ENCODE assay signal across 8 cellular contexts in the genomic region with DNA sequence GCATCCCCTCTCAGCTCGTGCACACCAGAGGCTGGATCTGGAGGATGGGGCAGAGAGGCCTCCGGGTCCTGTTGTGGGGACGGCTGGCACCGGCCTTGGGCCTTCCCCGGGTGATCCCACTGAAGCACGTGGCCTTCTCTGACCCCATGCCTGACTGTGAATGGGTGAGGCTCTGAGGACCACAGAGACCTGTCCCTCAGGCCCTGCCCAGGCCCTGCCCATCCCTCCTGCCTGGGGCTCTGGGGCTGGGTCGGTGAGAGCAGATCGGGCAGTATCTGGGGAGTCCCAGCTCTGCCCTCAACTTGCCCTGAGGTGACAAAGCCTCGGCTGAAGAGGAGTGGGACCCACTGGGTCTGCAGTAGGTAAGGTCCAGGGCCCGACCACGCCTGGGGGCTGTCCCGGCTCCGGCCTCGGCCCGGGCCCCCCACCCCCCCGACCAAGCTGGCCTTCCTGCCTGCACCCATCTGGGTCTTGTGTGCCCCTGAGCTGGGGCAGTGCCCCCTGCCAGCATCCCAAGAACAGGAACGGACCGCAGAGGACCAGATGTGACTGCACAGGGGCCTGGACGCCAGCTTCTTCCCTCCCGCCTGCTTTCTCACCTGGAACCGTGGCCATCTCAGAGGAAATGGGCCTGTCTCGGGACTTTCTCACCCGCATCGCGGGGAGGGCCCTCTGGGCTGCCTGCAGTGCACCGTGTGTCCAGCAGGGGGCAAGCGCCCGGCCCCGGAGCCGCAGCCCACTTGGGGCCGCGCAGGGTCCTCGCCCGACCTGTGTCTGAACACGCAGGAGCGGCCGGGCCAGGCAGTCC.
DNase-seq lines count a peak whose midpoint lies in the region; ATAC-seq, FAIRE-seq and TF ChIP-seq lines count a peak whose summit lies in the region.
"Not testable (repeated sequence)": the region's sequence is repeated elsewhere in the genome, so short reads cannot be mapped to it uniquely, and the experiment has no call there.

No MANE protein-coding gene starts in this region.

- TF ChIP-seq CTCF in AG04450 (IDR thresholded peaks at IDR 0.05; ENCODE audit: low read depth, low read length) (peak; percentile 47), HFFc6 (IDR thresholded peaks at IDR 0.05) (peak; percentile 53), Loucy (conservative IDR thresholded peaks at IDR 0.05; ENCODE audit: low read length) (peak; percentile 34), retinal pigment epithelial cell (conservative IDR thresholded peaks at IDR 0.05; ENCODE audit: low read depth, low read length) (peak; percentile 13)
- not testable (repeated sequence) for TF ChIP-seq CTCF in coronary artery (IDR thresholded peaks at IDR 0.05)

- not testable (repeated sequence) for H3K27me3 ChIP-seq in AG04450 (ENCODE audit: control insufficient read depth, insufficient read depth, low read length); Loucy (ENCODE audit: insufficient read depth, low read length, poor library complexity, severe bottlenecking)

- intact Hi-C loops in activated CD4-positive, alpha-beta T cell treated with anti-CD3 and anti-CD28 coated beads for 36 hours (cut with DNase I, micrococcal nuclease) = not testable (repeated sequence)

- ATAC-seq in activated CD4-positive, alpha-beta T cell treated with anti-CD3 and anti-CD28 coated beads for 36 hours = peak; percentile 64

- H4K20me1 ChIP-seq in Loucy (ENCODE audit: insufficient read depth, low read length, poor library complexity, severe bottlenecking) = not testable (repeated sequence)

- DNase-seq in AG04450 (ENCODE audit: low read depth, low spot score); HFFc6; coronary artery (ENCODE audit: low spot score); retinal pigment epithelial cell (ENCODE audit: low read depth): not testable (repeated sequence)
- DNase-seq in GM12892 (ENCODE audit: insufficient read length) (peak; percentile 40), iPS-NIHi11 (ENCODE audit: low spot score) (peak; percentile 83)
- peak; percentile 36 for DNase-seq in activated CD4-positive, alpha-beta T cell treated with anti-CD3 and anti-CD28 coated beads for 36 hours

- H3K9me2 ChIP-seq in Loucy (replicated peaks; ENCODE audit: low read depth, low read length) = not testable (repeated sequence)

- CTCF ChIA-PET in AG04450 (lab: Charles Lee) = interaction anchor here (0.8 kb wide), 1 partner anchor 41 kb away, joined by 3 read pairs; no protein-coding TSS in a partner anchor
- CTCF ChIA-PET in activated CD4-positive, alpha-beta T cell treated with anti-CD3 and anti-CD28 coated beads for 36 hours (lab: Charles Lee) = interaction anchor here (1.0 kb wide), 1 partner anchor 39 kb away, joined by 3 read pairs; no protein-coding TSS in a partner anchor

- H3K36me3 ChIP-seq in Loucy (ENCODE audit: insufficient read depth, low read length) = not testable (repeated sequence)

- not testable (repeated sequence) for TF ChIP-seq POLR2A in GM12892 (IDR thresholded peaks at IDR 0.05; ENCODE audit: low read depth, low read length)

- H3K4me1 Mint-ChIP-seq in HFFc6 (ENCODE audit: low read depth); activated CD4-positive, alpha-beta T cell treated with anti-CD3 and anti-CD28 coated beads for 36 hours: not testable (repeated sequence)

- not testable (repeated sequence) for H3K79me2 ChIP-seq in Loucy (ENCODE audit: insufficient read depth, low read length)

- H3F3A ChIP-seq in Loucy (ENCODE audit: low read depth) = not testable (repeated sequence)

- H3K4me1 ChIP-seq in Loucy (ENCODE audit: insufficient read depth, low read length, poor library complexity, severe bottlenecking) = not testable (repeated sequence)

- not testable (repeated sequence) for H3K4me2 ChIP-seq in Loucy (ENCODE audit: low read depth, low read length, poor library complexity, severe bottlenecking)

- POLR2A ChIA-PET in AG04450 (lab: Yijun Ruan, JAX); activated CD4-positive, alpha-beta T cell treated with anti-CD3 and anti-CD28 coated beads for 36 hours (lab: Charles Lee): not testable (repeated sequence)

- not testable (repeated sequence) for H3K9ac ChIP-seq in Loucy (ENCODE audit: low read depth, low read length, poor library complexity, severe bottlenecking)

- not testable (repeated sequence) for H3K27me3 Mint-ChIP-seq in HFFc6 (ENCODE audit: insufficient read depth)
- peaks cover 12% of the 10 kb centered on the region for H3K27me3 Mint-ChIP-seq in activated CD4-positive, alpha-beta T cell treated with anti-CD3 and anti-CD28 coated beads for 36 hours

- H3K9me3 ChIP-seq in AG04450 (ENCODE audit: control insufficient read depth, insufficient read depth, low read length) = peaks cover 23% of the 10 kb centered on the region; the same call in 1 of the 2 replicates
- H3K9me3 ChIP-seq in Loucy (ENCODE audit: insufficient read depth, low read depth, low read length) = not testable (repeated sequence)

- not testable (repeated sequence) for H3K36me3 Mint-ChIP-seq in HFFc6 (ENCODE audit: low read depth); activated CD4-positive, alpha-beta T cell treated with anti-CD3 and anti-CD28 coated beads for 36 hours (ENCODE audit: low read depth)

- H3K4me3 ChIP-seq in AG04450 (ENCODE audit: low read depth, low read length); Loucy (ENCODE audit: low read length, poor library complexity, severe bottlenecking); retinal pigment epithelial cell (ENCODE audit: low read length): not testable (repeated sequence)
- peak overlapping the region; percentile 34 for H3K4me3 ChIP-seq in coronary artery

- H3K4me3 Mint-ChIP-seq in HFFc6; activated CD4-positive, alpha-beta T cell treated with anti-CD3 and anti-CD28 coated beads for 36 hours: not testable (repeated sequence)

- FAIRE-seq in GM12892 (lab: Jason Lieb, UNC) = peak; percentile 44

- not testable (repeated sequence) for H2AFZ ChIP-seq in Loucy (ENCODE audit: low read length)

- not testable (repeated sequence) for H3K27ac ChIP-seq in AG04450 (ENCODE audit: low read depth, low read length); coronary artery

- H3K9me3 Mint-ChIP-seq in HFFc6; activated CD4-positive, alpha-beta T cell treated with anti-CD3 and anti-CD28 coated beads for 36 hours (ENCODE audit: low read depth): not testable (repeated sequence)

- H3K27ac Mint-ChIP-seq in HFFc6; activated CD4-positive, alpha-beta T cell treated with anti-CD3 and anti-CD28 coated beads for 36 hours: not testable (repeated sequence)
